Comparison of ENCODE assay signal across 24 cellular contexts in the genomic region with DNA sequence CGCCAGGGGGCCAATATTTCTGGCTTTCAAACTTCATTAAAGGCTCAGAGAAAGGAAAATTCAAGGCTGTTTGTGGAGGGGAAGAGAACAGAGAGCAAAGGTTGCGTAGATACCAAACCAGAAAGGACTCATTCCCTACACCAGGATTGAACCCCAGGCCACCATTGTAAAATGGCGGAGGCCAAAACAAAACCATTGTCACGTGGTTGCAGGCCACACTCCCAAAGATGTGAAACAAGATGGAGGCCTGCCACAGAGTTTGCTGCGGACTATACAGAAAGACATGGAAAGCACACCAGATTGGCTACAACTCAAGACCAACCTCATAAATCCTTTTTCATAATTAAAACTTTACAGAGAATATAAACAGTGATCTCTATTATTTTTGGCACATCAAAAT.
"Had no signal": no experiment of that assay in that cellular context is flagged by ENCODE, and none has a peak within 500 bp of the region (broad histone marks: within the 10 kb centered on the region; RNA-seq: fewer than 3 reads in every experiment).

No MANE protein-coding gene starts in this region.

- H3K36me3 ChIP-seq: adrenal gland, breast epithelium had no signal

- H3K9me3 Mint-ChIP-seq: activated CD8-positive, alpha-beta T cell treated with anti-CD3 and anti-CD28 coated beads for 36 hours; activated naive CD8-positive, alpha-beta T cell treated with anti-CD3 and anti-CD28 coated beads, Interleukin-2, amount 10 ng/mL, durations not matched to agents 7 days and 5 days; T-cell had no signal

- H3K27ac ChIP-seq: adrenal gland, breast epithelium, SK-N-MC had no signal

- H3K4me3 Mint-ChIP-seq: activated CD4-positive, alpha-beta T cell treated with anti-CD3 and anti-CD28 coated beads for 36 hours; activated CD8-positive, alpha-beta T cell treated with anti-CD3 and anti-CD28 coated beads for 36 hours; activated naive CD8-positive, alpha-beta T cell treated with anti-CD3 and anti-CD28 coated beads, Interleukin-2, amount 10 ng/mL, durations not matched to agents 7 days and 5 days; T-cell had no signal

- H3K27me3 Mint-ChIP-seq: activated CD8-positive, alpha-beta T cell treated with anti-CD3 and anti-CD28 coated beads for 36 hours; activated naive CD8-positive, alpha-beta T cell treated with anti-CD3 and anti-CD28 coated beads, Interleukin-2, amount 10 ng/mL, durations not matched to agents 7 days and 5 days had no signal

- H3K4me3 ChIP-seq: adrenal gland, breast epithelium, SK-N-MC had no signal

- FAIRE-seq: TTC549 had no signal

- H3K4me1 Mint-ChIP-seq: activated CD4-positive, alpha-beta T cell treated with anti-CD3 and anti-CD28 coated beads for 36 hours; activated naive CD8-positive, alpha-beta T cell treated with anti-CD3 and anti-CD28 coated beads, Interleukin-2, amount 10 ng/mL, durations not matched to agents 7 days and 5 days; T-cell had no signal

- H3K4me1 ChIP-seq: adrenal gland, breast epithelium had no signal

- H3K27me3 ChIP-seq: adrenal gland, breast epithelium had no signal

- H3K9me3 ChIP-seq: adrenal gland, breast epithelium had no signal

- H3K36me3 Mint-ChIP-seq: activated naive CD8-positive, alpha-beta T cell treated with anti-CD3 and anti-CD28 coated beads, Interleukin-2, amount 10 ng/mL, durations not matched to agents 7 days and 5 days; T-cell had no signal

- DNase-seq: activated CD4-positive, alpha-beta T cell treated with anti-CD3 and anti-CD28 coated beads for 36 hours; activated CD8-positive, alpha-beta memory T cell treated with anti-CD3 and anti-CD28 coated beads, Interleukin-2, amount 50 U/mL, for 4 hours; activated CD8-positive, alpha-beta T cell treated with anti-CD3 and anti-CD28 coated beads for 36 hours; activated naive CD4-positive, alpha-beta T cell treated with anti-CD3 and anti-CD28 coated beads, Interleukin-2, amount 50 U/mL, for 16 hours; activated naive CD8-positive, alpha-beta T cell treated with anti-CD3 and anti-CD28 coated beads, Interleukin-2, amount 10 ng/mL, durations not matched to agents 7 days and 5 days; adrenal gland; anterior cingulate cortex; caudate nucleus; Karpas-422; MM.1S; NCI-H1105 treated with DMSO at 0.1 percent for 48 hours; NCI-H146; NCI-H187 treated with DMSO at 0.1 percent for 48 hours; NCI-H2081 treated with DMSO at 0.1 percent for 48 hours; NCI-H2171; NCI-H2227 treated with DMSO at 0.1 percent for 48 hours; NCI-H526 treated with DMSO at 0.1 percent for 48 hours; SIG-M5; T-cell; T-helper 2 cell; T1000 had no signal

- H3K27ac Mint-ChIP-seq: activated CD4-positive, alpha-beta T cell treated with anti-CD3 and anti-CD28 coated beads for 36 hours; activated CD8-positive, alpha-beta T cell treated with anti-CD3 and anti-CD28 coated beads for 36 hours; activated naive CD8-positive, alpha-beta T cell treated with anti-CD3 and anti-CD28 coated beads, Interleukin-2, amount 10 ng/mL, durations not matched to agents 7 days and 5 days; T-cell had no signal

- ATAC-seq: activated CD4-positive, alpha-beta T cell treated with anti-CD3 and anti-CD28 coated beads for 36 hours; activated CD8-positive, alpha-beta T cell treated with anti-CD3 and anti-CD28 coated beads for 36 hours; T-cell had no signal
